ENCODE assay signal across 1 cellular context in genomic region chr9:109012009-109012875, GRCh38.
TF ChIP-seq lines count a peak whose summit lies in the region.

No MANE protein-coding gene starts in this region.

TF ChIP-seq in GM12878, 131 proteins besides CTCF, POLR2A, EP300 and RAD21 (continued from another document and continues in another):
- TF ChIP-seq PRDM15 (CRISPR knock-in tag; IDR thresholded peaks at IDR 0.05) (no peak), ZNF274 (IDR thresholded peaks at IDR 0.05; ENCODE audit: insufficient read depth, insufficient read length) (no peak), GABPA (IDR thresholded peaks at IDR 0.05; ENCODE audit: low read depth) (0 out of 2 replicates have a peak, but pooled peaks have one; percentile 14), SUZ12 (IDR thresholded peaks at IDR 0.05; ENCODE audit: unreplicated experiment) (no peak), IKZF2 (IDR thresholded peaks at IDR 0.05) (peak; percentile 81 to 84), RAD51 (IDR thresholded peaks at IDR 0.05) (no peak), DPF2 (IDR thresholded peaks at IDR 0.05) (no peak), CBFB (IDR thresholded peaks at IDR 0.05; ENCODE audit: low read depth) (0 out of 2 replicates have a peak, but pooled peaks have one; percentile 50), JUND (IDR thresholded peaks at IDR 0.05; ENCODE audit: low read depth, low read length) (peak; percentile 66), MEF2A (IDR thresholded peaks at IDR 0.05; ENCODE audit: insufficient read depth, low read depth, low read length) (peak; percentile 58; the same call in 1 of the 2 replicates), MAX (IDR thresholded peaks at IDR 0.05; ENCODE audit: low read depth, low read length) (no peak), HDAC2 (IDR thresholded peaks at IDR 0.05) (no peak), SMAD5 (IDR thresholded peaks at IDR 0.05; ENCODE audit: low read depth) (no peak), ATF2 (IDR thresholded peaks at IDR 0.05; ENCODE audit: low read length) (peak; percentile 60; the same call in 1 of the 2 replicates), NR2C1 (IDR thresholded peaks at IDR 0.05) (no peak), MLLT1 (IDR thresholded peaks at IDR 0.05) (no peak), TARDBP (IDR thresholded peaks at IDR 0.05; ENCODE audit: borderline replicate concordance) (no peak), ZNF24 (IDR thresholded peaks at IDR 0.05) (no peak), CREB1 (IDR thresholded peaks at IDR 0.05; ENCODE audit: low read depth) (0 out of 2 replicates have a peak, but pooled peaks have one; percentile 36), FOXK2 (IDR thresholded peaks at IDR 0.05) (no peak), SMAD1 (IDR thresholded peaks at IDR 0.05; ENCODE audit: low read depth, partially characterized antibody) (no peak), USF1 (IDR thresholded peaks at IDR 0.05; ENCODE audit: borderline replicate concordance, extremely low read length, insufficient read depth, low read depth, low read length) (no peak), POLR2AphosphoS5 (IDR thresholded peaks at IDR 0.05; ENCODE audit: low read length) (no peak), HSF1 (IDR thresholded peaks at IDR 0.05; ENCODE audit: low read depth, low read length) (no peak), JUNB (IDR thresholded peaks at IDR 0.05) (peak; percentile 91), IRF4 (IDR thresholded peaks at IDR 0.05; ENCODE audit: low read depth, low read length) (peak; percentile 58; the same call in 1 of the 2 replicates), ZNF622 (IDR thresholded peaks at IDR 0.05) (no peak), BACH1 (IDR thresholded peaks at IDR 0.05; ENCODE audit: borderline replicate concordance) (no peak; the same call in 1 of the 2 replicates), TCF12 (IDR thresholded peaks at IDR 0.05; ENCODE audit: low read depth, low read length) (no peak), YY1 (IDR thresholded peaks at IDR 0.05; ENCODE audit: low read depth, low read length) (no peak), NBN (IDR thresholded peaks at IDR 0.05) (no peak), HDAC6 (IDR thresholded peaks at IDR 0.05; ENCODE audit: unreplicated experiment) (no peak), BMI1 (IDR thresholded peaks at IDR 0.05; ENCODE audit: borderline replicate concordance) (no peak), NR2F1 (conservative IDR thresholded peaks at IDR 0.05) (no peak), MYB (IDR thresholded peaks at IDR 0.05; ENCODE audit: borderline replicate concordance, low read depth, low read length) (no peak), CHD4 (IDR thresholded peaks at IDR 0.05) (no peak), ZBED1 (IDR thresholded peaks at IDR 0.05; ENCODE audit: borderline replicate concordance) (no peak), GATAD2B (conservative IDR thresholded peaks at IDR 0.05; ENCODE audit: low read depth) (no peak), PAX8 (IDR thresholded peaks at IDR 0.05) (no peak), BCL3 (IDR thresholded peaks at IDR 0.05; ENCODE audit: borderline replicate concordance, insufficient read depth, low read depth, low read length, poor library complexity, severe bottlenecking) (peak; percentile 29)
- TF ChIP-seq, protein P1, sequence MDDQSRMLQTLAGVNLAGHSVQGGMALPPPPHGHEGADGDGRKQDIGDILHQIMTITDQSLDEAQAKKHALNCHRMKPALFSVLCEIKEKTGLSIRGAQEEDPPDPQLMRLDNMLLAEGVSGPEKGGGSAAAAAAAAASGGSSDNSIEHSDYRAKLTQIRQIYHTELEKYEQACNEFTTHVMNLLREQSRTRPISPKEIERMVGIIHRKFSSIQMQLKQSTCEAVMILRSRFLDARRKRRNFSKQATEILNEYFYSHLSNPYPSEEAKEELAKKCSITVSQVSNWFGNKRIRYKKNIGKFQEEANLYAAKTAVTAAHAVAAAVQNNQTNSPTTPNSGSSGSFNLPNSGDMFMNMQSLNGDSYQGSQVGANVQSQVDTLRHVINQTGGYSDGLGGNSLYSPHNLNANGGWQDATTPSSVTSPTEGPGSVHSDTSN (IDR thresholded peaks at IDR 0.05; ENCODE audit: insufficient replicate concordance, low read depth, low read length), result no peak
- TF ChIP-seq, protein P2, sequence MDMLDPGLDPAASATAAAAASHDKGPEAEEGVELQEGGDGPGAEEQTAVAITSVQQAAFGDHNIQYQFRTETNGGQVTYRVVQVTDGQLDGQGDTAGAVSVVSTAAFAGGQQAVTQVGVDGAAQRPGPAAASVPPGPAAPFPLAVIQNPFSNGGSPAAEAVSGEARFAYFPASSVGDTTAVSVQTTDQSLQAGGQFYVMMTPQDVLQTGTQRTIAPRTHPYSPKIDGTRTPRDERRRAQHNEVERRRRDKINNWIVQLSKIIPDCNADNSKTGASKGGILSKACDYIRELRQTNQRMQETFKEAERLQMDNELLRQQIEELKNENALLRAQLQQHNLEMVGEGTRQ (IDR thresholded peaks at IDR 0.05; ENCODE audit: borderline replicate concordance, low read depth, low read length), result no peak
- TF ChIP-seq, protein P3, sequence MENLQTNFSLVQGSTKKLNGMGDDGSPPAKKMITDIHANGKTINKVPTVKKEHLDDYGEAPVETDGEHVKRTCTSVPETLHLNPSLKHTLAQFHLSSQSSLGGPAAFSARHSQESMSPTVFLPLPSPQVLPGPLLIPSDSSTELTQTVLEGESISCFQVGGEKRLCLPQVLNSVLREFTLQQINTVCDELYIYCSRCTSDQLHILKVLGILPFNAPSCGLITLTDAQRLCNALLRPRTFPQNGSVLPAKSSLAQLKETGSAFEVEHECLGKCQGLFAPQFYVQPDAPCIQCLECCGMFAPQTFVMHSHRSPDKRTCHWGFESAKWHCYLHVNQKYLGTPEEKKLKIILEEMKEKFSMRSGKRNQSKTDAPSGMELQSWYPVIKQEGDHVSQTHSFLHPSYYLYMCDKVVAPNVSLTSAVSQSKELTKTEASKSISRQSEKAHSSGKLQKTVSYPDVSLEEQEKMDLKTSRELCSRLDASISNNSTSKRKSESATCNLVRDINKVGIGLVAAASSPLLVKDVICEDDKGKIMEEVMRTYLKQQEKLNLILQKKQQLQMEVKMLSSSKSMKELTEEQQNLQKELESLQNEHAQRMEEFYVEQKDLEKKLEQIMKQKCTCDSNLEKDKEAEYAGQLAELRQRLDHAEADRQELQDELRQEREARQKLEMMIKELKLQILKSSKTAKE (IDR thresholded peaks at IDR 0.05; ENCODE audit: low read depth, poor library complexity, severe bottlenecking), result no peak
- TF ChIP-seq, protein P4, sequence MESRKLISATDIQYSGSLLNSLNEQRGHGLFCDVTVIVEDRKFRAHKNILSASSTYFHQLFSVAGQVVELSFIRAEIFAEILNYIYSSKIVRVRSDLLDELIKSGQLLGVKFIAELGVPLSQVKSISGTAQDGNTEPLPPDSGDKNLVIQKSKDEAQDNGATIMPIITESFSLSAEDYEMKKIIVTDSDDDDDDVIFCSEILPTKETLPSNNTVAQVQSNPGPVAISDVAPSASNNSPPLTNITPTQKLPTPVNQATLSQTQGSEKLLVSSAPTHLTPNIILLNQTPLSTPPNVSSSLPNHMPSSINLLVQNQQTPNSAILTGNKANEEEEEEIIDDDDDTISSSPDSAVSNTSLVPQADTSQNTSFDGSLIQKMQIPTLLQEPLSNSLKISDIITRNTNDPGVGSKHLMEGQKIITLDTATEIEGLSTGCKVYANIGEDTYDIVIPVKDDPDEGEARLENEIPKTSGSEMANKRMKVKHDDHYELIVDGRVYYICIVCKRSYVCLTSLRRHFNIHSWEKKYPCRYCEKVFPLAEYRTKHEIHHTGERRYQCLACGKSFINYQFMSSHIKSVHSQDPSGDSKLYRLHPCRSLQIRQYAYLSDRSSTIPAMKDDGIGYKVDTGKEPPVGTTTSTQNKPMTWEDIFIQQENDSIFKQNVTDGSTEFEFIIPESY (IDR thresholded peaks at IDR 0.05), result no peak
- TF ChIP-seq, protein P5, sequence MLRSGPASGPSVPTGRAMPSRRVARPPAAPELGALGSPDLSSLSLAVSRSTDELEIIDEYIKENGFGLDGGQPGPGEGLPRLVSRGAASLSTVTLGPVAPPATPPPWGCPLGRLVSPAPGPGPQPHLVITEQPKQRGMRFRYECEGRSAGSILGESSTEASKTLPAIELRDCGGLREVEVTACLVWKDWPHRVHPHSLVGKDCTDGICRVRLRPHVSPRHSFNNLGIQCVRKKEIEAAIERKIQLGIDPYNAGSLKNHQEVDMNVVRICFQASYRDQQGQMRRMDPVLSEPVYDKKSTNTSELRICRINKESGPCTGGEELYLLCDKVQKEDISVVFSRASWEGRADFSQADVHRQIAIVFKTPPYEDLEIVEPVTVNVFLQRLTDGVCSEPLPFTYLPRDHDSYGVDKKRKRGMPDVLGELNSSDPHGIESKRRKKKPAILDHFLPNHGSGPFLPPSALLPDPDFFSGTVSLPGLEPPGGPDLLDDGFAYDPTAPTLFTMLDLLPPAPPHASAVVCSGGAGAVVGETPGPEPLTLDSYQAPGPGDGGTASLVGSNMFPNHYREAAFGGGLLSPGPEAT (IDR thresholded peaks at IDR 0.05; ENCODE audit: low read depth), result peak; percentile 60; the same call in 1 of the 2 replicates
